ENCODE assay signal across 21 cellular contexts in the genomic region with DNA sequence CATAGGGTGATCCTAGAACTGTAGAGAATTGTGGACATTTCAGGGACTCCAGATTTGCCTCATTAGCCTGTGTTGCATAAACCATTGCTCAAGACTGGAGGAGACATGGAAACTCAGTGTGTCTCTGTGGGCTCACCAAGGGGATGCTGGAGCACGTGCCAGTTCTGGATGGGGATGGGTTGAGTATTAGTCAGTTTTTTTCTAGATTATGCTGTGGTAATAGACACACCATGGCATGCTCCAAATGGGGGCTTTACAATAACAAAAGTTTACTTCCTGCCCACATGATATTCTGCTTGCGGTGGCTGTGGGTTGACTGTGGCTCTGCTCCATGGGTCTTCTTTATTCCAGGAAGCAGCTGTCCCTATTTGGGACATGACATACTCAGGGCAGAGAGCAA.
DNase-seq lines count a peak whose midpoint lies in the region; ATAC-seq, FAIRE-seq and TF ChIP-seq lines count a peak whose summit lies in the region.
"Had no signal": no experiment of that assay in that cellular context is flagged by ENCODE, and none has a peak within 500 bp of the region (broad histone marks: within the 10 kb centered on the region; RNA-seq: fewer than 3 reads in every experiment).

No MANE protein-coding gene starts in this region.

- WGBS in pancreas, 2 donors = 85 to 87% methylated on average over 2 of the region's 2 CpGs

- CTCF ChIA-PET in activated CD8-positive, alpha-beta T cell treated with anti-CD3 and anti-CD28 coated beads, Interleukin-2, amount 10 ng/mL, durations not matched to agents 7 days and 5 days (lab: Charles Lee) = interaction anchor here (1.0 kb wide), 1 partner anchor 126 kb away, joined by 4 read pairs; a partner anchor contains a TSS
- CTCF ChIA-PET in activated CD8-positive, alpha-beta T cell treated with anti-CD3 and anti-CD28 coated beads for 36 hours (lab: Charles Lee) = no interaction called here

- H3K4me3 ChIP-seq in tibial artery (no peak overlapping the region), pancreas (no peak overlapping the region)

- H3K9me3 ChIP-seq in tibial artery (no peaks in the 10 kb centered on the region), pancreas (no peaks in the 10 kb centered on the region)
- H3K9me3 ChIP-seq: BE2C had no signal

- H3K27ac ChIP-seq in tibial artery (peak overlapping the region; percentile 64), pancreas (no peak overlapping the region)
- H3K27ac ChIP-seq: 22Rv1 had no signal

- intact Hi-C loops in activated CD8-positive, alpha-beta T cell treated with anti-CD3 and anti-CD28 coated beads for 36 hours (cut with micrococcal nuclease) = no loop called here
- intact Hi-C loops in tibial artery (cut with DNase I; ENCODE audit: low total_unique reads) = no loop called here
- intact Hi-C loops in pancreas (cut with DNase I) = loop anchor here in 1 of 3 donors (10.0 kb wide), 1 partner anchor 108 kb away; no protein-coding TSS in a partner anchor

- H3K27ac Mint-ChIP-seq in activated CD8-positive, alpha-beta T cell treated with anti-CD3 and anti-CD28 coated beads, Interleukin-2, amount 10 ng/mL, durations not matched to agents 7 days and 5 days = no peak overlapping the region
- H3K27ac Mint-ChIP-seq in activated CD8-positive, alpha-beta T cell treated with anti-CD3 and anti-CD28 coated beads for 36 hours = no peak overlapping the region
- H3K27ac Mint-ChIP-seq: CD8-positive, alpha-beta T cell had no signal

- no peaks in the 10 kb centered on the region for H3K27me3 ChIP-seq in tibial artery
- no peaks in the 10 kb centered on the region for H3K27me3 ChIP-seq in pancreas
- H3K27me3 ChIP-seq: BE2C had no signal

- peaks cover 20% of the 10 kb centered on the region for H3K27me3 Mint-ChIP-seq in activated CD8-positive, alpha-beta T cell treated with anti-CD3 and anti-CD28 coated beads, Interleukin-2, amount 10 ng/mL, durations not matched to agents 7 days and 5 days (ENCODE audit: low read depth)
- H3K27me3 Mint-ChIP-seq in activated CD8-positive, alpha-beta T cell treated with anti-CD3 and anti-CD28 coated beads for 36 hours = peaks cover 6% of the 10 kb centered on the region

- peak; percentile 29 for DNase-seq in activated CD8-positive, alpha-beta T cell treated with anti-CD3 and anti-CD28 coated beads, Interleukin-2, amount 10 ng/mL, durations not matched to agents 7 days and 5 days
- no peak for DNase-seq in activated CD8-positive, alpha-beta T cell treated with anti-CD3 and anti-CD28 coated beads for 36 hours
- DNase-seq in MV-4-11 (lab: John Stamatoyannopoulos, UW) (peak; percentile 3), fibroblast of peridontal ligament (ENCODE audit: extremely low read depth) (peak; percentile 52), tibial artery (peak; percentile 62 to 78), pancreas (no peak), DMS53 (lab: John Stamatoyannopoulos, UW) (no peak)
- DNase-seq: BE2C; CD8-positive, alpha-beta T cell; GF-D8; NCI-H1436 treated with DMSO at 0.1 percent for 48 hours; NCI-H2029 treated with DMSO at 0.1 percent for 48 hours; NCI-H2171 treated with DMSO at 0.1 percent for 48 hours; NCI-H446 treated with DMSO at 0.1 percent for 48 hours; NCI-H748 treated with DMSO at 0.1 percent for 48 hours; PC-3 had no signal

- no peaks in the 10 kb centered on the region for H3K9me3 Mint-ChIP-seq in activated CD8-positive, alpha-beta T cell treated with anti-CD3 and anti-CD28 coated beads, Interleukin-2, amount 10 ng/mL, durations not matched to agents 7 days and 5 days (ENCODE audit: insufficient read depth)
- H3K9me3 Mint-ChIP-seq in activated CD8-positive, alpha-beta T cell treated with anti-CD3 and anti-CD28 coated beads for 36 hours = no peaks in the 10 kb centered on the region
- H3K9me3 Mint-ChIP-seq: CD8-positive, alpha-beta T cell had no signal

- H3K36me3 ChIP-seq in tibial artery (no peaks in the 10 kb centered on the region), pancreas (no peaks in the 10 kb centered on the region)
- H3K36me3 ChIP-seq: BE2C had no signal

- peaks cover 0 to 52% (median 31%) of the 10 kb centered on the region in 4 donors for H3K4me1 ChIP-seq in tibial artery
- H3K4me1 ChIP-seq in pancreas = peaks cover 12 to 25% (median 24%) of the 10 kb centered on the region in 3 donors
- H3K4me1 ChIP-seq: BE2C had no signal

- no peak for ATAC-seq in activated CD8-positive, alpha-beta T cell treated with anti-CD3 and anti-CD28 coated beads, Interleukin-2, amount 10 ng/mL, durations not matched to agents 7 days and 5 days
- ATAC-seq in activated CD8-positive, alpha-beta T cell treated with anti-CD3 and anti-CD28 coated beads for 36 hours = no peak
- no peak for ATAC-seq in pancreas
- no peak for ATAC-seq in HG03045 (IDR thresholded peaks at IDR 0.05; ENCODE audit: unreplicated experiment)
- ATAC-seq: CD8-positive, alpha-beta T cell; PC-3 had no signal

- POLR2A ChIA-PET in activated CD8-positive, alpha-beta T cell treated with anti-CD3 and anti-CD28 coated beads, Interleukin-2, amount 10 ng/mL, durations not matched to agents 7 days and 5 days (lab: Charles Lee) = interaction anchor here (0.5 kb wide), 1 partner anchor 138 kb away, joined by 3 read pairs; no protein-coding TSS in a partner anchor
- POLR2A ChIA-PET in activated CD8-positive, alpha-beta T cell treated with anti-CD3 and anti-CD28 coated beads for 36 hours (lab: Charles Lee) = no interaction called here

- FAIRE-seq in pancreas (lab: Jason Lieb, UNC) = no peak
- FAIRE-seq: GM12891, GM18507, H1 had no signal

- no peak overlapping the region for H3K4me3 Mint-ChIP-seq in activated CD8-positive, alpha-beta T cell treated with anti-CD3 and anti-CD28 coated beads, Interleukin-2, amount 10 ng/mL, durations not matched to agents 7 days and 5 days
- H3K4me3 Mint-ChIP-seq in activated CD8-positive, alpha-beta T cell treated with anti-CD3 and anti-CD28 coated beads for 36 hours = no peak overlapping the region
- H3K4me3 Mint-ChIP-seq: CD8-positive, alpha-beta T cell had no signal

- no peaks in the 10 kb centered on the region for H3K36me3 Mint-ChIP-seq in activated CD8-positive, alpha-beta T cell treated with anti-CD3 and anti-CD28 coated beads, Interleukin-2, amount 10 ng/mL, durations not matched to agents 7 days and 5 days (ENCODE audit: low read depth)
- H3K36me3 Mint-ChIP-seq in activated CD8-positive, alpha-beta T cell treated with anti-CD3 and anti-CD28 coated beads for 36 hours (ENCODE audit: low read depth) = no peaks in the 10 kb centered on the region
- H3K36me3 Mint-ChIP-seq: CD8-positive, alpha-beta T cell had no signal

- no peak for TF ChIP-seq CTCF in activated CD8-positive, alpha-beta T cell treated with anti-CD3 and anti-CD28 coated beads for 36 hours (IDR thresholded peaks at IDR 0.05)
- TF ChIP-seq CTCF in tibial artery (IDR thresholded peaks at IDR 0.05) (no peak), pancreas (IDR thresholded peaks at IDR 0.05) (no peak)

- peaks cover 25% of the 10 kb centered on the region for H3K4me1 Mint-ChIP-seq in activated CD8-positive, alpha-beta T cell treated with anti-CD3 and anti-CD28 coated beads, Interleukin-2, amount 10 ng/mL, durations not matched to agents 7 days and 5 days (ENCODE audit: low read depth)
- H3K4me1 Mint-ChIP-seq in activated CD8-positive, alpha-beta T cell treated with anti-CD3 and anti-CD28 coated beads for 36 hours (ENCODE audit: low read depth) = peaks cover 4% of the 10 kb centered on the region

Comparison
In these comparisons a context has a peak if more than half of its experiments do, and no peak if none do; other contexts are left out.
1. DNase-seq: peak in activated CD8-positive, alpha-beta T cell treated with anti-CD3 and anti-CD28 coated beads, Interleukin-2, amount 10 ng/mL, durations not matched to agents 7 days and 5 days (single experiment), MV-4-11 (single experiment), fibroblast of peridontal ligament (single experiment) and tibial artery (2 of 2); none in activated CD8-positive, alpha-beta T cell treated with anti-CD3 and anti-CD28 coated beads for 36 hours (single experiment), pancreas (0 of 6) and DMS53 (single experiment).
2. H3K27ac ChIP-seq: peak in tibial artery (2 of 2); none in pancreas (0 of 4).